ENCODE assay signal across 1 cellular context in genomic region chr1:36115931-36116330, GRCh38.
TF ChIP-seq lines count a peak whose summit lies in the region.

No MANE protein-coding gene starts in this region.

TF ChIP-seq in SK-N-SH, 30 proteins besides CTCF, POLR2A, EP300 and RAD21 (continued from another document):
- TF ChIP-seq USF2 (IDR thresholded peaks at IDR 0.05; ENCODE audit: borderline replicate concordance, low read depth, low read length): no peak
- TF ChIP-seq MXI1 (IDR thresholded peaks at IDR 0.05; ENCODE audit: low read depth, low read length): no peak
- TF ChIP-seq PBX3 (IDR thresholded peaks at IDR 0.05): no peak
- TF ChIP-seq REST (IDR thresholded peaks at IDR 0.05; ENCODE audit: low read depth, low read length): no peak
- TF ChIP-seq FOXM1 (IDR thresholded peaks at IDR 0.05; ENCODE audit: low read depth): no peak
- TF ChIP-seq CHD2 (IDR thresholded peaks at IDR 0.05; ENCODE audit: low read length, partially characterized antibody): no peak
- TF ChIP-seq GATA2 (CRISPR knock-in tag; IDR thresholded peaks at IDR 0.05): no peak
- no peak for TF ChIP-seq TAF1 (IDR thresholded peaks at IDR 0.05; ENCODE audit: borderline replicate concordance, low read depth, low read length)
- no peak for TF ChIP-seq RCOR1 (IDR thresholded peaks at IDR 0.05; ENCODE audit: low read length)
- TF ChIP-seq IRF3 (IDR thresholded peaks at IDR 0.05; ENCODE audit: low read depth, low read length): no peak
- TF ChIP-seq NFIC (IDR thresholded peaks at IDR 0.05; ENCODE audit: borderline replicate concordance): no peak
- TF ChIP-seq ELF1 (IDR thresholded peaks at IDR 0.05): no peak
